In genomic region chr19:10520652-10521318, GRCh38 we compare ENCODE assay signal across 17 cellular contexts. TPM values are rescaled to one million over a fixed set of nuclear protein-coding genes. Genes with fewer than 3 reads are reported as not detected.
A peak's percentile ranks its signal among the peaks of the same experiment; 100 is the strongest.
DNase-seq lines count a peak whose midpoint lies in the region; ATAC-seq and TF ChIP-seq lines count a peak whose summit lies in the region.
"Had no signal": no experiment of that assay in that cellular context is flagged by ENCODE, and none has a peak within 500 bp of the region (broad histone marks: within the 10 kb centered on the region; RNA-seq: fewer than 3 reads in every experiment).

No MANE protein-coding gene starts in this region.

- H3K27ac ChIP-seq in RWPE2 (ENCODE audit: poor library complexity, severe bottlenecking) = peak overlapping the region; percentile 10
- H3K27ac ChIP-seq in foreskin keratinocyte = no peak overlapping the region
- no peak overlapping the region for H3K27ac ChIP-seq in ovary
- H3K27ac ChIP-seq: esophagus muscularis mucosa, sigmoid colon, thoracic aorta had no signal

- no peak for TF ChIP-seq EP300 in ovary (IDR thresholded peaks at IDR 0.05)

- H3K36me3 Mint-ChIP-seq in natural killer cell = peaks cover 6% of the 10 kb centered on the region
- H3K36me3 Mint-ChIP-seq in natural killer cell treated with Interleukin-12 subunit alpha and Interleukin-12 subunit beta and Interleukin-15 and Interleukin-18, amount 100 ng/mL, for 72 hours = no peaks in the 10 kb centered on the region
- H3K36me3 Mint-ChIP-seq: activated CD4-positive, alpha-beta memory T cell treated with anti-CD3 and anti-CD28 coated beads for 36 hours had no signal

- TF ChIP-seq POLR2A in ovary (IDR thresholded peaks at IDR 0.05) = no peak

- ATAC-seq in natural killer cell = no peak
- no peak for ATAC-seq in natural killer cell treated with Interleukin-12 subunit alpha and Interleukin-12 subunit beta and Interleukin-15 and Interleukin-18, amount 100 ng/mL, for 72 hours
- peak; percentile 50 for ATAC-seq in RWPE2 (ENCODE audit: low read depth)
- ATAC-seq in foreskin keratinocyte = peak; percentile 63
- ATAC-seq in HG02610 (IDR thresholded peaks at IDR 0.05; ENCODE audit: unreplicated experiment) = no peak
- no peak for ATAC-seq in HG03097 (IDR thresholded peaks at IDR 0.05; ENCODE audit: low FRiP score, unreplicated experiment)
- ATAC-seq: stimulated activated effector memory CD8-positive, alpha-beta T cell treated with anti-CD3 and anti-CD28 coated beads, Interleukin-12 subunit alpha, Interleukin-12 subunit beta, amount 100 ng/mL, for 72 hours had no signal

- H3K36me3 ChIP-seq in RWPE2 (ENCODE audit: low read depth) = no peaks in the 10 kb centered on the region
- H3K36me3 ChIP-seq in ovary = no peaks in the 10 kb centered on the region
- H3K36me3 ChIP-seq: esophagus muscularis mucosa, sigmoid colon, thoracic aorta had no signal

- peaks cover 3% of the 10 kb centered on the region for H3K4me1 ChIP-seq in RWPE2 (ENCODE audit: insufficient read depth, poor library complexity, severe bottlenecking)
- peaks cover 5% of the 10 kb centered on the region for H3K4me1 ChIP-seq in foreskin keratinocyte
- peaks cover 3% of the 10 kb centered on the region for H3K4me1 ChIP-seq in ovary (ENCODE audit: insufficient read depth)

- peaks cover 48 to 49% of the 10 kb centered on the region in 2 donors for H3K4me1 Mint-ChIP-seq in natural killer cell
- peaks cover 37 to 52% of the 10 kb centered on the region in 2 donors for H3K4me1 Mint-ChIP-seq in natural killer cell treated with Interleukin-12 subunit alpha and Interleukin-12 subunit beta and Interleukin-15 and Interleukin-18, amount 100 ng/mL, for 72 hours (ENCODE audit: low read depth in 2 of 2)

- H3K4me3 ChIP-seq in RWPE2 (ENCODE audit: severe bottlenecking) = no peak overlapping the region
- no peak overlapping the region for H3K4me3 ChIP-seq in ovary
- H3K4me3 ChIP-seq: esophagus muscularis mucosa, sigmoid colon, thoracic aorta had no signal

- no peaks in the 10 kb centered on the region for H3K27me3 ChIP-seq in RWPE2 (ENCODE audit: insufficient read depth, poor library complexity, severe bottlenecking)
- no peaks in the 10 kb centered on the region for H3K27me3 ChIP-seq in foreskin keratinocyte
- H3K27me3 ChIP-seq in ovary = peaks cover 4% of the 10 kb centered on the region

- no peaks in the 10 kb centered on the region for H3K9me3 Mint-ChIP-seq in natural killer cell
- H3K9me3 Mint-ChIP-seq in natural killer cell treated with Interleukin-12 subunit alpha and Interleukin-12 subunit beta and Interleukin-15 and Interleukin-18, amount 100 ng/mL, for 72 hours = no peaks in the 10 kb centered on the region
- H3K9me3 Mint-ChIP-seq: activated CD4-positive, alpha-beta memory T cell treated with anti-CD3 and anti-CD28 coated beads for 36 hours; stimulated activated effector memory CD8-positive, alpha-beta T cell treated with anti-CD3 and anti-CD28 coated beads, Interleukin-12 subunit alpha, Interleukin-12 subunit beta, amount 100 ng/mL, for 72 hours had no signal

- H3K27me3 Mint-ChIP-seq in natural killer cell (ENCODE audit: low read depth in 2 of 2) = peaks cover 0 to 3% of the 10 kb centered on the region in 2 donors
- H3K27me3 Mint-ChIP-seq in natural killer cell treated with Interleukin-12 subunit alpha and Interleukin-12 subunit beta and Interleukin-15 and Interleukin-18, amount 100 ng/mL, for 72 hours = no peaks in the 10 kb centered on the region

- peak overlapping the region; percentile 76 for H3K4me3 Mint-ChIP-seq in natural killer cell
- H3K4me3 Mint-ChIP-seq in natural killer cell treated with Interleukin-12 subunit alpha and Interleukin-12 subunit beta and Interleukin-15 and Interleukin-18, amount 100 ng/mL, for 72 hours = no peak overlapping the region
- H3K4me3 Mint-ChIP-seq: activated CD4-positive, alpha-beta memory T cell treated with anti-CD3 and anti-CD28 coated beads for 36 hours had no signal

- no peak for TF ChIP-seq CTCF in natural killer cell (IDR thresholded peaks at IDR 0.05)
- no peak for TF ChIP-seq CTCF in RWPE2 (IDR thresholded peaks at IDR 0.05; ENCODE audit: poor library complexity, severe bottlenecking)
- TF ChIP-seq CTCF in foreskin keratinocyte (conservative IDR thresholded peaks at IDR 0.05) = peak; percentile 32
- no peak for TF ChIP-seq CTCF in ovary (IDR thresholded peaks at IDR 0.05)

- DNase-seq in natural killer cell (no peak), RWPE2 (ENCODE audit: low spot score) (no peak), foreskin keratinocyte (peak; percentile 71 to 80), ovary (no peak)
- no peak for DNase-seq in natural killer cell treated with Interleukin-12 subunit alpha and Interleukin-12 subunit beta and Interleukin-15 and Interleukin-18, amount 100 ng/mL, for 72 hours (ENCODE audit: low spot score)
- DNase-seq: activated CD4-positive, alpha-beta memory T cell treated with anti-CD3 and anti-CD28 coated beads for 36 hours; activated gamma-delta T cell treated with Interleukin-2 at 50 U/mL for 16 hours; mesenchymal stem cell; NCI-H748 treated with DMSO at 0.1 percent for 48 hours; sigmoid colon; T-helper 2 cell had no signal

- no peaks in the 10 kb centered on the region for H3K9me3 ChIP-seq in RWPE2 (ENCODE audit: severe bottlenecking)
- H3K9me3 ChIP-seq in ovary = no peaks in the 10 kb centered on the region
- H3K9me3 ChIP-seq: esophagus muscularis mucosa, sigmoid colon, thoracic aorta had no signal

- intact Hi-C loops in natural killer cell (cut with micrococcal nuclease) = no loop called here
- intact Hi-C loops in ovary (cut with DNase I) = no loop called here

- peak overlapping the region; percentile 86 to 91 for H3K27ac Mint-ChIP-seq in natural killer cell
- no peak overlapping the region for H3K27ac Mint-ChIP-seq in natural killer cell treated with Interleukin-12 subunit alpha and Interleukin-12 subunit beta and Interleukin-15 and Interleukin-18, amount 100 ng/mL, for 72 hours
- H3K27ac Mint-ChIP-seq: activated CD4-positive, alpha-beta memory T cell treated with anti-CD3 and anti-CD28 coated beads for 36 hours; stimulated activated effector memory CD8-positive, alpha-beta T cell treated with anti-CD3 and anti-CD28 coated beads, Interleukin-12 subunit alpha, Interleukin-12 subunit beta, amount 100 ng/mL, for 72 hours had no signal

- 74 to 81% (median 81%) methylated on average over 15 of the region's 15 CpGs for WGBS in ovary, 3 donors

RNA-seq across cellular contexts. Expression of gene S1PR5, which starts 3.5 kb away (rescaled TPM):
- 100 to 1,000 TPM; 307 to 433 (median 368) TPM for total RNA-seq in natural killer cell
- total RNA-seq in natural killer cell treated with Interleukin-12 subunit alpha and Interleukin-12 subunit beta and Interleukin-15 and Interleukin-18, amount 100 ng/mL, for 72 hours = 10 to 100 TPM in 1 of 2 donors, 1 to 10 TPM in 1; 5.1 to 16.3 TPM
- 12.3 and 12.4 TPM in 2 replicates for total RNA-seq in foreskin keratinocyte
- polyA plus RNA-seq in foreskin keratinocyte = 13.8 and 14.6 TPM in 2 replicates
- under 1 TPM in 6 of 7 donors, not detected in 1; 0.12 to 0.57 (median 0.32) TPM for total RNA-seq in ovary
- polyA plus RNA-seq in ovary = 1 to 10 TPM in 1 of 2 donors, under 1 TPM in 1; 0.33 to 1.4 TPM
- total RNA-seq: dermis microvascular lymphatic vessel endothelial cell, esophagus muscularis mucosa, sigmoid colon had no signal

RNA-seq across cellular contexts. Expression of gene KEAP1, which starts 17.6 kb away (rescaled TPM):
- 10 to 100 TPM; 28.1 to 39.4 (median 34.6) TPM for total RNA-seq in natural killer cell
- 100 to 1,000 TPM in 1 of 2 donors, 10 to 100 TPM in 1; 94.0 to 118 TPM for total RNA-seq in natural killer cell treated with Interleukin-12 subunit alpha and Interleukin-12 subunit beta and Interleukin-15 and Interleukin-18, amount 100 ng/mL, for 72 hours
- total RNA-seq in foreskin keratinocyte = 58.4 and 59.2 TPM in 2 replicates
- 53.8 and 57.2 TPM in 2 replicates for polyA plus RNA-seq in foreskin keratinocyte
- 10 to 100 TPM; 29.6 to 61.7 (median 51.7) TPM for total RNA-seq in ovary
- 10 to 100 TPM; 38.5 to 40.4 TPM for polyA plus RNA-seq in ovary

RNA-seq across cellular contexts. Expression of gene ATG4D, which starts 22.9 kb away (rescaled TPM):
- total RNA-seq in natural killer cell = 100 to 1,000 TPM; 128 to 155 (median 138) TPM
- 10 to 100 TPM; 67.4 to 71.0 TPM for total RNA-seq in natural killer cell treated with Interleukin-12 subunit alpha and Interleukin-12 subunit beta and Interleukin-15 and Interleukin-18, amount 100 ng/mL, for 72 hours
- 23.0 and 25.2 TPM in 2 replicates for total RNA-seq in foreskin keratinocyte
- polyA plus RNA-seq in foreskin keratinocyte = 28.6 and 29.7 TPM in 2 replicates
- total RNA-seq in ovary = 10 to 100 TPM; 13.9 to 26.9 (median 24.1) TPM
- 10 to 100 TPM in 1 of 2 donors, 1 to 10 TPM in 1; 3.1 to 20.8 TPM for polyA plus RNA-seq in ovary

RNA-seq across cellular contexts. Expression of gene KRI1, which starts 45.0 kb away (rescaled TPM):
- 10 to 100 TPM; 36.6 to 53.0 (median 49.5) TPM for total RNA-seq in natural killer cell
- total RNA-seq in natural killer cell treated with Interleukin-12 subunit alpha and Interleukin-12 subunit beta and Interleukin-15 and Interleukin-18, amount 100 ng/mL, for 72 hours = 10 to 100 TPM; 50.9 to 89.6 TPM
- total RNA-seq in foreskin keratinocyte = 19.7 TPM in 2 replicates
- 20.0 and 20.1 TPM in 2 replicates for polyA plus RNA-seq in foreskin keratinocyte
- 10 to 100 TPM; 12.3 to 28.9 (median 23.6) TPM for total RNA-seq in ovary
- polyA plus RNA-seq in ovary = 10 to 100 TPM; 20.1 to 24.2 TPM

RNA-seq across cellular contexts. Expression of gene CDKN2D, which starts 48.0 kb away (rescaled TPM):
- total RNA-seq in natural killer cell (100 to 1,000 TPM in 2 of 3 donors, 10 to 100 TPM in 1; 82.7 to 102 (median 101) TPM), foreskin keratinocyte (6.3 and 6.8 TPM in 2 replicates), ovary (1 to 10 TPM; 4.4 to 7.4 (median 5.6) TPM)
- 10 to 100 TPM; 28.0 to 33.9 TPM for total RNA-seq in natural killer cell treated with Interleukin-12 subunit alpha and Interleukin-12 subunit beta and Interleukin-15 and Interleukin-18, amount 100 ng/mL, for 72 hours
- polyA plus RNA-seq in foreskin keratinocyte (8.2 and 10.1 TPM in 2 replicates), ovary (1 to 10 TPM; 2.8 to 7.6 TPM)

Comparison
In these comparisons a context has a peak if more than half of its experiments do, and no peak if none do; other contexts are left out.
1. H3K27ac Mint-ChIP-seq: peak in natural killer cell (2 of 2); none in natural killer cell treated with Interleukin-12 subunit alpha and Interleukin-12 subunit beta and Interleukin-15 and Interleukin-18, amount 100 ng/mL, for 72 hours (0 of 2).
2. RNA of gene S1PR5, which starts 3.5 kb away (total RNA-seq): 307 to 433 TPM in natural killer cell; 5.1 to 16.3 TPM in natural killer cell treated with Interleukin-12 subunit alpha and Interleukin-12 subunit beta and Interleukin-15 and Interleukin-18, amount 100 ng/mL, for 72 hours, 12.3 to 12.4 TPM in foreskin keratinocyte and 0.12 to 0.57 TPM in ovary; every median in the first group is over 10 times any median in the second.
3. ATAC-seq: peak in RWPE2 (single experiment) and foreskin keratinocyte (single experiment); none in natural killer cell (0 of 3), natural killer cell treated with Interleukin-12 subunit alpha and Interleukin-12 subunit beta and Interleukin-15 and Interleukin-18, amount 100 ng/mL, for 72 hours (0 of 2), HG02610 (single experiment) and HG03097 (single experiment).
4. DNase-seq: peak in foreskin keratinocyte (2 of 2); none in natural killer cell (single experiment), natural killer cell treated with Interleukin-12 subunit alpha and Interleukin-12 subunit beta and Interleukin-15 and Interleukin-18, amount 100 ng/mL, for 72 hours (single experiment), RWPE2 (single experiment) and ovary (0 of 5).